Comparison of ENCODE assay signal across 10 cellular contexts in the genomic region with DNA sequence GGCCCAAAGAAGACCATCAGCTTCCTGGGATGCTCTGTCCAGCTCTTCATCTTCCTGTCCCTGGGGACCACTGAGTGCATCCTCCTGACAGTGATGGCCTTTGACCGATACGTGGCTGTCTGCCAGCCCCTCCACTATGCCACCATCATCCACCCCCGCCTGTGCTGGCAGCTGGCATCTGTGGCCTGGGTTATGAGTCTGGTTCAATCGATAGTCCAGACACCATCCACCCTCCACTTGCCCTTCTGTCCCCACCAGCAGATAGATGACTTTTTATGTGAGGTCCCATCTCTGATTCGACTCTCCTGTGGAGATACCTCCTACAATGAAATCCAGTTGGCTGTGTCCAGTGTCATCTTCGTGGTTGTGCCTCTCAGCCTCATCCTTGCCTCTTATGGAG. TPM values are rescaled to one million over a fixed set of nuclear protein-coding genes. Genes with fewer than 3 reads are reported as not detected.
"Had no signal": no experiment of that assay in that cellular context is flagged by ENCODE, and none has a peak within 500 bp of the region (broad histone marks: within the 10 kb centered on the region; RNA-seq: fewer than 3 reads in every experiment).

No MANE protein-coding gene starts in this region.

- H3K9ac ChIP-seq: GM23248 had no signal

- H3K27ac ChIP-seq: GM23248 had no signal

- DNase-seq: GM23248, GOT3, H7, HFFc6 had no signal

- H3K4me1 Mint-ChIP-seq: IgD-negative memory B cell had no signal

- H3K4me3 Mint-ChIP-seq: HFFc6, IgD-negative memory B cell had no signal

- H3K27ac Mint-ChIP-seq: HFFc6 had no signal

- H3K4me3 ChIP-seq: GM23248, HAP-1 had no signal

- H3K9me3 ChIP-seq: HAP-1 had no signal

- H3K36me3 ChIP-seq: HAP-1 had no signal

- H3K9me3 Mint-ChIP-seq: IgD-negative memory B cell had no signal

- H2AFZ ChIP-seq: GM23248 had no signal

- ATAC-seq: HCT116 had no signal

- FAIRE-seq: HTR-8/SVneo had no signal

- H3K36me3 Mint-ChIP-seq: IgD-negative memory B cell had no signal

- H3K4me1 ChIP-seq: HAP-1 had no signal

RNA-seq across cellular contexts. Expression of a gene that starts 5.1 kb away (rescaled TPM):
- total RNA-seq: GM23248, H4, H7, HFFc6, HT-29 had no signal
- polyA plus RNA-seq: GM23248, IgD-negative memory B cell had no signal

RNA-seq across cellular contexts. Expression of a gene that starts 5.2 kb away (rescaled TPM):
- total RNA-seq: GM23248, H4, H7, HFFc6, HT-29 had no signal
- polyA plus RNA-seq: GM23248, IgD-negative memory B cell had no signal

RNA-seq across cellular contexts. Expression of a gene that starts 22.9 kb away (rescaled TPM):
- total RNA-seq: GM23248, H4, H7, HFFc6, HT-29 had no signal
- polyA plus RNA-seq: GM23248, IgD-negative memory B cell had no signal

RNA-seq across cellular contexts. Expression of a gene that starts 25.7 kb away (rescaled TPM):
- total RNA-seq: GM23248, H4, H7, HFFc6, HT-29 had no signal
- polyA plus RNA-seq: GM23248, IgD-negative memory B cell had no signal

RNA-seq across cellular contexts. Expression of a gene that starts 47.3 kb away (rescaled TPM):
- total RNA-seq: GM23248, H4, H7, HFFc6, HT-29 had no signal
- polyA plus RNA-seq: GM23248, IgD-negative memory B cell had no signal
